In genomic region chr11:126978911-126979310, GRCh38 we compare ENCODE assay signal across 18 cellular contexts. TPM values are rescaled to one million over a fixed set of nuclear protein-coding genes. Genes with fewer than 3 reads are reported as not detected.
DNase-seq lines count a peak whose midpoint lies in the region; ATAC-seq and TF ChIP-seq lines count a peak whose summit lies in the region.
"Had no signal": no experiment of that assay in that cellular context is flagged by ENCODE, and none has a peak within 500 bp of the region (broad histone marks: within the 10 kb centered on the region; RNA-seq: fewer than 3 reads in every experiment).

No MANE protein-coding gene starts in this region.

- H4K20me1 ChIP-seq in MM.1S (ENCODE audit: insufficient read depth, low read length) = no peaks in the 10 kb centered on the region

- H3K9me3 ChIP-seq in MM.1S (replicated peaks; ENCODE audit: insufficient read depth, low read length) = no peaks in the 10 kb centered on the region
- H3K9me3 ChIP-seq: body of pancreas, thyroid gland had no signal

- H3K4me1 ChIP-seq in MM.1S (ENCODE audit: low read length) = no peaks in the 10 kb centered on the region
- H3K4me1 ChIP-seq: body of pancreas, thyroid gland had no signal

- H3K27me3 ChIP-seq in MM.1S (replicated peaks; ENCODE audit: insufficient read depth, low read length) = no peaks in the 10 kb centered on the region
- H3K27me3 ChIP-seq: body of pancreas, thyroid gland had no signal

- no peak overlapping the region for H3K27ac ChIP-seq in MM.1S (ENCODE audit: low read length)
- H3K27ac ChIP-seq: body of pancreas, thyroid gland had no signal

- H3K9me2 ChIP-seq in MM.1S (replicated peaks; ENCODE audit: insufficient read depth, low read length) = no peaks in the 10 kb centered on the region

- no peaks in the 10 kb centered on the region for H3K36me3 ChIP-seq in MM.1S (replicated peaks; ENCODE audit: insufficient read depth, low read length)
- H3K36me3 ChIP-seq: thyroid gland had no signal

- TF ChIP-seq CTCF in MM.1S (IDR thresholded peaks at IDR 0.05; ENCODE audit: low read length) = no peak

- no peaks in the 10 kb centered on the region for H3K79me2 ChIP-seq in MM.1S (ENCODE audit: low read length)

- H3K4me3 ChIP-seq in MM.1S (ENCODE audit: low read length) = no peak overlapping the region
- H3K4me3 ChIP-seq: body of pancreas, thyroid gland had no signal

- H3K9ac ChIP-seq in MM.1S (ENCODE audit: low read length) = no peak overlapping the region

- ATAC-seq in GM21367 (IDR thresholded peaks at IDR 0.05; ENCODE audit: unreplicated experiment) = no peak
- ATAC-seq: left lobe of liver had no signal

- intact Hi-C loops in posterior vena cava (cut with DNase I) = no loop called here

- H3F3A ChIP-seq in MM.1S (ENCODE audit: insufficient read depth, low read length) = no peaks in the 10 kb centered on the region

- H3K4me2 ChIP-seq in MM.1S (ENCODE audit: low read depth, low read length) = no peak overlapping the region

- H2AFZ ChIP-seq in MM.1S (ENCODE audit: low read length) = no peak overlapping the region

- peak; percentile 88 for DNase-seq in Ammon's horn (ENCODE audit: low spot score)
- DNase-seq in NCI-H1417 (lab: John Stamatoyannopoulos, UW) = peak in 2 of 3 experiments; percentile 77 to 99
- DNase-seq in NCI-H2196 (lab: John Stamatoyannopoulos, UW; ENCODE audit: unreplicated experiment) = peak; percentile 77
- peak; percentile 28 for DNase-seq in cerebellar cortex (ENCODE audit: low spot score)
- DNase-seq in posterior vena cava (ENCODE audit: low spot score) = no peak
- no peak for DNase-seq in stimulated activated CD4-positive, alpha-beta T cell treated with anti-CD3 and anti-CD28 coated beads, Interleukin-4, amount 100 ng/mL, for 4 hours
- DNase-seq in MM.1S = no peak
- DNase-seq: activated CD4-positive, alpha-beta memory T cell treated with anti-CD3 and anti-CD28 coated beads for 36 hours; activated naive CD4-positive, alpha-beta T cell treated with anti-CD3 and anti-CD28 coated beads, Interleukin-2, amount 50 U/mL, for 16 hours; activated T-cell treated with anti-CD3 and anti-CD28 coated beads, Interleukin-2, amount 50 U/mL, for 1 hour; body of pancreas; cortex of kidney; foreskin fibroblast; NCI-H446; retina; thyroid gland had no signal

RNA-seq across cellular contexts. Expression of gene KIRREL3, which starts 21.7 kb away (rescaled TPM):
- under 1 TPM; 0.10 to 0.74 TPM for total RNA-seq in posterior vena cava
- total RNA-seq: activated CD4-positive, alpha-beta memory T cell treated with anti-CD3 and anti-CD28 coated beads for 36 hours had no signal

Comparison
In these comparisons a context has a peak if more than half of its experiments do, and no peak if none do; other contexts are left out.
1. DNase-seq: peak in Ammon's horn (single experiment), NCI-H1417 (2 of 3), NCI-H2196 (single experiment) and cerebellar cortex (single experiment); none in posterior vena cava (single experiment), stimulated activated CD4-positive, alpha-beta T cell treated with anti-CD3 and anti-CD28 coated beads, Interleukin-4, amount 100 ng/mL, for 4 hours (0 of 2) and MM.1S (single experiment).